Comparison of ENCODE assay signal across 12 cellular contexts in genomic region chr2:23487735-23488492, GRCh38.
DNase-seq lines count a peak whose midpoint lies in the region; ATAC-seq and TF ChIP-seq lines count a peak whose summit lies in the region.
"Had no signal": no experiment of that assay in that cellular context is flagged by ENCODE, and none has a peak within 500 bp of the region (broad histone marks: within the 10 kb centered on the region; RNA-seq: fewer than 3 reads in every experiment).

No MANE protein-coding gene starts in this region.

- H3K9me3 Mint-ChIP-seq in activated naive CD8-positive, alpha-beta T cell treated with anti-CD3 and anti-CD28 coated beads for 36 hours: no peaks in the 10 kb centered on the region
- H3K9me3 Mint-ChIP-seq in mesothelial cell of epicardium: no peaks in the 10 kb centered on the region
- H3K9me3 Mint-ChIP-seq: WTC11 had no signal

- ATAC-seq in GM19463 (IDR thresholded peaks at IDR 0.05; ENCODE audit: unreplicated experiment) (peak; percentile 52), HG03558 (IDR thresholded peaks at IDR 0.05; ENCODE audit: extremely low read depth, unreplicated experiment) (peak; percentile 38), GM18909 (IDR thresholded peaks at IDR 0.05; ENCODE audit: poor library complexity, unreplicated experiment) (no peak), SK-N-SH treated with all-trans-retinoic acid at 6 μM for 48 hours (no peak)
- ATAC-seq: WTC11 had no signal

- H3K36me3 Mint-ChIP-seq in activated naive CD8-positive, alpha-beta T cell treated with anti-CD3 and anti-CD28 coated beads for 36 hours: no peaks in the 10 kb centered on the region
- H3K36me3 Mint-ChIP-seq in mesothelial cell of epicardium: no peaks in the 10 kb centered on the region
- H3K36me3 Mint-ChIP-seq: WTC11 had no signal

- no peak for TF ChIP-seq CTCF in mesothelial cell of epicardium (IDR thresholded peaks at IDR 0.05; ENCODE audit: unreplicated experiment)

- H3K4me3 Mint-ChIP-seq in activated naive CD8-positive, alpha-beta T cell treated with anti-CD3 and anti-CD28 coated beads for 36 hours: no peak overlapping the region
- no peak overlapping the region for H3K4me3 Mint-ChIP-seq in mesothelial cell of epicardium
- H3K4me3 Mint-ChIP-seq: WTC11 had no signal

- peaks cover 26% of the 10 kb centered on the region for H3K4me1 Mint-ChIP-seq in activated naive CD8-positive, alpha-beta T cell treated with anti-CD3 and anti-CD28 coated beads for 36 hours
- peaks cover 1% of the 10 kb centered on the region for H3K4me1 Mint-ChIP-seq in mesothelial cell of epicardium

- DNase-seq in activated naive CD8-positive, alpha-beta T cell treated with anti-CD3 and anti-CD28 coated beads for 36 hours: peak; percentile 12
- DNase-seq in skeletal muscle cell (ENCODE audit: low read depth): peak; percentile 32
- no peak for DNase-seq in mesothelial cell of epicardium (ENCODE audit: low spot score in 2 of 2, unreplicated experiment in 2 of 2)
- DNase-seq: dermis blood vessel endothelial cell, kidney glomerular epithelial cell, NCI-H69, retina had no signal

- peaks cover 34% of the 10 kb centered on the region for H3K27me3 Mint-ChIP-seq in activated naive CD8-positive, alpha-beta T cell treated with anti-CD3 and anti-CD28 coated beads for 36 hours
- H3K27me3 Mint-ChIP-seq in mesothelial cell of epicardium (ENCODE audit: low read depth): no peaks in the 10 kb centered on the region

- H3K4me3 ChIP-seq in skeletal muscle cell (ENCODE audit: low read depth, low read length): no peak overlapping the region

- H3K27ac Mint-ChIP-seq in activated naive CD8-positive, alpha-beta T cell treated with anti-CD3 and anti-CD28 coated beads for 36 hours: no peak overlapping the region
- no peak overlapping the region for H3K27ac Mint-ChIP-seq in mesothelial cell of epicardium
- H3K27ac Mint-ChIP-seq: WTC11 had no signal

TF ChIP-seq in SK-N-SH treated with all-trans-retinoic acid at 6 μM for 48 hours, 23 proteins besides CTCF, POLR2A, EP300 and RAD21:
- TF ChIP-seq CSRNP3 (CRISPR knock-in tag; IDR thresholded peaks at IDR 0.05) (no peak), TSHZ2 (CRISPR knock-in tag; IDR thresholded peaks at IDR 0.05) (no peak), ZNF8 (CRISPR knock-in tag; IDR thresholded peaks at IDR 0.05) (no peak)

Comparison
In these comparisons a context has a peak if more than half of its experiments do, and no peak if none do; other contexts are left out.
1. ATAC-seq: peak in GM19463 (single experiment) and HG03558 (single experiment); none in GM18909 (single experiment) and SK-N-SH treated with all-trans-retinoic acid at 6 μM for 48 hours (single experiment).
2. DNase-seq: peak in activated naive CD8-positive, alpha-beta T cell treated with anti-CD3 and anti-CD28 coated beads for 36 hours (single experiment) and skeletal muscle cell (single experiment); none in mesothelial cell of epicardium (0 of 2).